Comparison of ENCODE assay signal across 8 cellular contexts in genomic region chr6:109453594-109454482, GRCh38. TPM values are rescaled to one million over a fixed set of nuclear protein-coding genes. Genes with fewer than 3 reads are reported as not detected.
A peak's percentile ranks its signal among the peaks of the same experiment; 100 is the strongest.
DNase-seq lines count a peak whose midpoint lies in the region; ATAC-seq, FAIRE-seq and TF ChIP-seq lines count a peak whose summit lies in the region.

No MANE protein-coding gene starts in this region.

- H3K4me3 ChIP-seq in mammary epithelial cell (replicated peaks in 1 of 3; ENCODE audit: insufficient read depth in 1 of 3, low read depth in 2 of 3, low read length in 3 of 3) (no peak overlapping the region), HAP-1 (no peak overlapping the region), trophoblast cell (ENCODE audit: low read depth, low read length) (no peak overlapping the region)

- H3K27me3 Mint-ChIP-seq in natural killer cell (ENCODE audit: low read depth in 2 of 2) = no peaks in the 10 kb centered on the region

- H4K91ac ChIP-seq in trophoblast cell (ENCODE audit: low read depth, low read length) = no peak overlapping the region

- no peak overlapping the region for H3K4ac ChIP-seq in trophoblast cell (ENCODE audit: low read depth, low read length)

- H3K36me3 ChIP-seq in mammary epithelial cell (ENCODE audit: insufficient read depth, low read length) = no peaks in the 10 kb centered on the region
- no peaks in the 10 kb centered on the region for H3K36me3 ChIP-seq in HAP-1 (replicated peaks)
- H3K36me3 ChIP-seq in trophoblast cell (ENCODE audit: control insufficient read depth in 1 of 2, insufficient read depth in 2 of 2, low read length in 2 of 2) = peaks cover 31 to 35% of the 10 kb centered on the region in 2 experiments

- CTCF ChIA-PET in mammary epithelial cell (lab: Charles Lee; ENCODE audit: low non-redundant PET) = no interaction called here

- no peak overlapping the region for H4K12ac ChIP-seq in trophoblast cell (ENCODE audit: low read depth, low read length)

- dilution Hi-C loops in mammary epithelial cell (cut with HindIII; ENCODE audit: low sequenced_read_pairs) = no loop called here

- H3K27ac ChIP-seq in mammary epithelial cell (ENCODE audit: insufficient read depth, low read depth, low read length) (no peak overlapping the region), trophoblast cell (ENCODE audit: low read depth, low read length) (no peak overlapping the region)

- peaks cover 47 to 62% of the 10 kb centered on the region in 2 donors for H3K4me1 Mint-ChIP-seq in natural killer cell

- no peak overlapping the region for H2BK120ac ChIP-seq in trophoblast cell (ENCODE audit: insufficient read depth, low read length, poor library complexity)

- H4K20me1 ChIP-seq in mammary epithelial cell (ENCODE audit: insufficient read depth, low read length) = no peaks in the 10 kb centered on the region

- H3K9ac ChIP-seq in mammary epithelial cell (ENCODE audit: insufficient read depth, low read length) (no peak overlapping the region), trophoblast cell (ENCODE audit: low read length) (no peak overlapping the region)

- peak; percentile 97 for DNase-seq in DMS 273 (lab: John Stamatoyannopoulos, UW; ENCODE audit: unreplicated experiment)
- peak; percentile 46 for DNase-seq in NCI-H1105 (lab: John Stamatoyannopoulos, UW)
- no peak for DNase-seq in mammary epithelial cell
- DNase-seq in natural killer cell = no peak
- DNase-seq in HAP-1 (ENCODE audit: low spot score in 2 of 2) = no peak
- DNase-seq in trophoblast cell = no peak
- no peak for DNase-seq in RCC 7860 (ENCODE audit: low spot score)
- DNase-seq in activated CD4-positive, alpha-beta T cell treated with anti-CD3 and anti-CD28 coated beads, Interleukin-2, amount 50 U/mL, for 4 hours = no peak

- in situ Hi-C loops in mammary epithelial cell (cut with MboI; ENCODE audit: low sequenced_read_pairs in 2 of 2) (no loop called here), HAP-1 (cut with MboI; ENCODE audit: low sequenced_read_pairs) (no loop called here)

- H3K9me3 ChIP-seq in mammary epithelial cell (replicated peaks; ENCODE audit: insufficient read depth, low read length) = no peaks in the 10 kb centered on the region
- H3K9me3 ChIP-seq in HAP-1 = no peaks in the 10 kb centered on the region
- H3K9me3 ChIP-seq in trophoblast cell (ENCODE audit: insufficient read depth, low read depth, low read length) = peaks cover 1% of the 10 kb centered on the region

- H2AFZ ChIP-seq in mammary epithelial cell (ENCODE audit: low read depth, low read length) (peak overlapping the region; percentile 66), trophoblast cell (ENCODE audit: insufficient read depth, low read length, poor library complexity) (no peak overlapping the region)

- H3K27me3 ChIP-seq in mammary epithelial cell (ENCODE audit: insufficient read depth, low read length) (no peaks in the 10 kb centered on the region), HAP-1 (ENCODE audit: low read depth) (no peaks in the 10 kb centered on the region), trophoblast cell (ENCODE audit: insufficient read depth, low read length) (no peaks in the 10 kb centered on the region)

- H3K79me2 ChIP-seq in mammary epithelial cell (ENCODE audit: insufficient read depth, low read length) = peaks cover 5% of the 10 kb centered on the region
- peaks cover 7% of the 10 kb centered on the region for H3K79me2 ChIP-seq in trophoblast cell (ENCODE audit: control insufficient read depth, insufficient read depth, low read length, poor library complexity)

- no peak for ATAC-seq in natural killer cell

- TSS peak; percentile 9 for BruUV-seq in mammary epithelial cell (replicated peaks; lab: Mats Ljungman, UMichigan)

- H3K79me1 ChIP-seq in trophoblast cell (ENCODE audit: low read length) = peaks cover 9% of the 10 kb centered on the region

- no peak overlapping the region for H2AK5ac ChIP-seq in trophoblast cell (ENCODE audit: low read length)

- no peak overlapping the region for H2BK5ac ChIP-seq in trophoblast cell (ENCODE audit: low read depth, low read length, poor library complexity)

- H3K4me3 Mint-ChIP-seq in natural killer cell = peak overlapping the region; percentile 81

- H3K27ac Mint-ChIP-seq in natural killer cell = peak overlapping the region; percentile 86 to 99

- FAIRE-seq in RCC 7860 (lab: Jason Lieb, UNC) = no peak

- H3K36me3 Mint-ChIP-seq in natural killer cell = no peaks in the 10 kb centered on the region

- no peaks in the 10 kb centered on the region for H3K9me3 Mint-ChIP-seq in natural killer cell

- H3K18ac ChIP-seq in trophoblast cell (ENCODE audit: low read length) = no peak overlapping the region

- intact Hi-C loops in mammary epithelial cell (cut with micrococcal nuclease) = loop anchor here (1.0 kb wide), 1 partner anchor 13 kb away; no protein-coding TSS in a partner anchor
- intact Hi-C loops in natural killer cell (cut with micrococcal nuclease) = loop anchor here (1.0 to 10.0 kb wide), 3 partner anchors 13 to 241 kb away; partner anchors contain the start of genes AK9 and FIG4

- TF ChIP-seq CTCF in mammary epithelial cell (conservative IDR thresholded peaks at IDR 0.05 in 1 of 2, IDR thresholded peaks at IDR 0.05 in 1 of 2; ENCODE audit: extremely low read depth in 1 of 2, insufficient read depth in 1 of 2, low read depth in 1 of 2, low read length in 2 of 2) (no peak), natural killer cell (IDR thresholded peaks at IDR 0.05) (no peak)

- H4K8ac ChIP-seq in trophoblast cell (ENCODE audit: low read depth, low read length) = no peak overlapping the region

- H3K4me2 ChIP-seq in mammary epithelial cell (ENCODE audit: insufficient read depth, low read depth, low read length) = peak overlapping the region; percentile 98
- H3K4me2 ChIP-seq in trophoblast cell (ENCODE audit: low read length) = no peak overlapping the region

- H3K14ac ChIP-seq in trophoblast cell (ENCODE audit: low read length) = no peak overlapping the region

- H3K4me1 ChIP-seq in mammary epithelial cell (ENCODE audit: insufficient read depth, low read length) (peaks cover 10% of the 10 kb centered on the region), HAP-1 (peaks cover 17% of the 10 kb centered on the region), trophoblast cell (ENCODE audit: control insufficient read depth in 1 of 2, insufficient read depth in 2 of 2, low read length in 2 of 2) (peaks cover 5 to 9% of the 10 kb centered on the region in 2 experiments)

- no peak overlapping the region for H3K23ac ChIP-seq in trophoblast cell (ENCODE audit: low read length)

- 95% methylated on average over 10 of the region's 27 CpGs for WGBS in mammary epithelial cell (ENCODE audit: low coverage, missing lambda C conversion rate)
- WGBS in trophoblast cell (ENCODE audit: extremely low coverage, insufficient coverage, insufficient read length) = no CpG with 5 or more reads among the region's 27 CpGs

- no peak overlapping the region for H2BK12ac ChIP-seq in trophoblast cell (ENCODE audit: low read length)

RNA-seq across cellular contexts. Expression of gene MICAL1, which starts 1.7 kb away (rescaled TPM):
- total RNA-seq in mammary epithelial cell (10 to 100 TPM; 36.3 to 44.0 TPM), natural killer cell (100 to 1,000 TPM in 1 of 3 donors, 10 to 100 TPM in 2; 72.4 to 102 (median 81.3) TPM)
- polyA plus RNA-seq in mammary epithelial cell = 18.3 TPM
- 27.0 TPM for polyA minus RNA-seq in mammary epithelial cell
- polyA plus RNA-seq in trophoblast cell (2013) = 35.4 and 36.0 TPM in 2 replicates

RNA-seq across cellular contexts. Expression of gene SMPD2, which starts 13.3 kb away (rescaled TPM):
- total RNA-seq in mammary epithelial cell = 10 to 100 TPM; 11.3 to 11.7 TPM
- 19.5 TPM for polyA plus RNA-seq in mammary epithelial cell
- 52.3 TPM for polyA minus RNA-seq in mammary epithelial cell
- total RNA-seq in natural killer cell = 10 to 100 TPM; 25.0 to 37.3 (median 29.3) TPM
- polyA plus RNA-seq in trophoblast cell (2013) = 9.5 and 9.7 TPM in 2 replicates

RNA-seq across cellular contexts. Expression of gene PPIL6, which starts 13.4 kb away (rescaled TPM):
- total RNA-seq in mammary epithelial cell (1 to 10 TPM in 1 of 2 donors, under 1 TPM in 1; 0.61 to 4.2 TPM), natural killer cell (under 1 TPM; 0.28 to 0.70 (median 0.40) TPM)
- polyA plus RNA-seq in mammary epithelial cell = 0.45 TPM
- polyA minus RNA-seq in mammary epithelial cell = not detected
- 0.47 and 0.63 TPM in 2 replicates for polyA plus RNA-seq in trophoblast cell (2013)

RNA-seq across cellular contexts. Expression of gene ZBTB24, which starts 29.2 kb away (rescaled TPM):
- 10 to 100 TPM in 1 of 2 donors, 1 to 10 TPM in 1; 7.9 to 10.0 TPM for total RNA-seq in mammary epithelial cell
- polyA plus RNA-seq in mammary epithelial cell = 3.4 TPM
- polyA minus RNA-seq in mammary epithelial cell = 5.7 TPM
- 10 to 100 TPM in 1 of 3 donors, 1 to 10 TPM in 2; 6.7 to 10.6 (median 8.6) TPM for total RNA-seq in natural killer cell
- polyA plus RNA-seq in trophoblast cell (2013) = 4.9 and 5.1 TPM in 2 replicates

Comparison
In these comparisons a context has a peak if more than half of its experiments do, and no peak if none do; other contexts are left out.
1. DNase-seq: peak in DMS 273 (single experiment) and NCI-H1105 (single experiment); none in mammary epithelial cell (single experiment), natural killer cell (single experiment), HAP-1 (0 of 2), trophoblast cell (0 of 2), RCC 7860 (single experiment) and activated CD4-positive, alpha-beta T cell treated with anti-CD3 and anti-CD28 coated beads, Interleukin-2, amount 50 U/mL, for 4 hours (0 of 2).